Comparison of ENCODE assay signal across 8 cellular contexts in genomic region chr1:98053471-98054366, GRCh38.
DNase-seq lines count a peak whose midpoint lies in the region; ATAC-seq and TF ChIP-seq lines count a peak whose summit lies in the region.

No MANE protein-coding gene starts in this region.

- no peak for TF ChIP-seq EP300 in suprapubic skin (IDR thresholded peaks at IDR 0.05)

- WGBS in suprapubic skin, result 7% methylated on average over 38 of the region's 81 CpGs

- H3K27me3 Mint-ChIP-seq in naive thymus-derived CD4-positive, alpha-beta T cell, result peaks cover 78 to 90% (median 80%) of the 10 kb centered on the region in 5 donors

- intact Hi-C loops in naive thymus-derived CD4-positive, alpha-beta T cell (cut with micrococcal nuclease), result loop anchor here (1.0 to 10.0 kb wide), 10 partner anchors 231 to 1817 kb away; partner anchors contain the start of gene PTBP2 (in 2 of the 2)

- ATAC-seq in GM18870 (IDR thresholded peaks at IDR 0.05; ENCODE audit: unreplicated experiment), result peak; percentile 75
- peak; percentile 92 for ATAC-seq in HG03095 (IDR thresholded peaks at IDR 0.05; ENCODE audit: unreplicated experiment)
- peak; percentile 91 for ATAC-seq in naive thymus-derived CD4-positive, alpha-beta T cell

- no peaks in the 10 kb centered on the region for H3K36me3 ChIP-seq in naive thymus-derived CD4-positive, alpha-beta T cell (ENCODE audit: control insufficient read depth in 2 of 3, insufficient read depth in 3 of 3, low read length in 3 of 3)
- no peaks in the 10 kb centered on the region for H3K36me3 ChIP-seq in suprapubic skin

- peaks cover 0 to 4% (median 0%) of the 10 kb centered on the region in 5 donors for H3K36me3 Mint-ChIP-seq in naive thymus-derived CD4-positive, alpha-beta T cell

- no peak overlapping the region for H3K27ac ChIP-seq in naive thymus-derived CD4-positive, alpha-beta T cell (ENCODE audit: low read depth, low read length)
- H3K27ac ChIP-seq in suprapubic skin, result no peak overlapping the region

- DNase-seq in AML-193 (lab: John Stamatoyannopoulos, UW) (peak; percentile 16 to 41), NCI-H526 (lab: John Stamatoyannopoulos, UW) (peak; percentile 24 to 79), activated T-helper 1 cell treated with Interleukin-2 at 50 U/mL for 16 hours (ENCODE audit: low read depth) (peak; percentile 26), fibroblast of pulmonary artery (ENCODE audit: low read depth) (peak; percentile 75), suprapubic skin (ENCODE audit: low spot score in 2 of 2) (peak in 1 of 2 donors; percentile 64)
- peak; percentile 12 to 74 (median 55) for DNase-seq in naive thymus-derived CD4-positive, alpha-beta T cell

- H3K4me1 Mint-ChIP-seq in naive thymus-derived CD4-positive, alpha-beta T cell, result peaks cover 17 to 29% (median 23%) of the 10 kb centered on the region in 7 donors

- CTCF ChIA-PET in naive thymus-derived CD4-positive, alpha-beta T cell (lab: Charles Lee), result interaction anchor here (0.7 to 1.7 kb wide), 5 partner anchors 31 to 1085 kb away, joined by 3 to 6 read pairs (median 3); no protein-coding TSS in a partner anchor

- TF ChIP-seq POLR2A in suprapubic skin (IDR thresholded peaks at IDR 0.05), result no peak

- H3K4me3 ChIP-seq in fibroblast of pulmonary artery (replicated peaks; ENCODE audit: low read depth, low read length), result peak overlapping the region; percentile 34
- H3K4me3 ChIP-seq in naive thymus-derived CD4-positive, alpha-beta T cell (ENCODE audit: low read length), result peak overlapping the region; percentile 55
- peak overlapping the region; percentile 55 for H3K4me3 ChIP-seq in suprapubic skin

- H3K27me3 ChIP-seq in naive thymus-derived CD4-positive, alpha-beta T cell (ENCODE audit: control insufficient read depth in 2 of 2, insufficient read depth in 2 of 2, low read length in 2 of 2), result peaks cover 18 to 23% of the 10 kb centered on the region in 2 donors
- peaks cover 58% of the 10 kb centered on the region for H3K27me3 ChIP-seq in suprapubic skin

- no peak for TF ChIP-seq CTCF in fibroblast of pulmonary artery (IDR thresholded peaks at IDR 0.05; ENCODE audit: low read length, missing control alignments)
- TF ChIP-seq CTCF in suprapubic skin (IDR thresholded peaks at IDR 0.05), result peak; percentile 45 to 93

- no peaks in the 10 kb centered on the region for H3K9me3 ChIP-seq in naive thymus-derived CD4-positive, alpha-beta T cell (ENCODE audit: control insufficient read depth in 2 of 3, low read length in 3 of 3)
- no peaks in the 10 kb centered on the region for H3K9me3 ChIP-seq in suprapubic skin

- peaks cover 6 to 20% of the 10 kb centered on the region in 2 donors for H3K4me1 ChIP-seq in naive thymus-derived CD4-positive, alpha-beta T cell (ENCODE audit: control insufficient read depth in 2 of 2, insufficient read depth in 2 of 2, low read length in 2 of 2)
- peaks cover 20% of the 10 kb centered on the region for H3K4me1 ChIP-seq in suprapubic skin

- H3K9me3 Mint-ChIP-seq in naive thymus-derived CD4-positive, alpha-beta T cell, result peaks cover 0 to 2% (median 0%) of the 10 kb centered on the region in 11 donors

- no peak overlapping the region for H3K27ac Mint-ChIP-seq in naive thymus-derived CD4-positive, alpha-beta T cell

- POLR2A ChIA-PET in naive thymus-derived CD4-positive, alpha-beta T cell (lab: Charles Lee), result no interaction called here

- H3K4me3 Mint-ChIP-seq in naive thymus-derived CD4-positive, alpha-beta T cell, result peak overlapping the region; percentile 61 to 81 (median 72)
